In the genomic region with DNA sequence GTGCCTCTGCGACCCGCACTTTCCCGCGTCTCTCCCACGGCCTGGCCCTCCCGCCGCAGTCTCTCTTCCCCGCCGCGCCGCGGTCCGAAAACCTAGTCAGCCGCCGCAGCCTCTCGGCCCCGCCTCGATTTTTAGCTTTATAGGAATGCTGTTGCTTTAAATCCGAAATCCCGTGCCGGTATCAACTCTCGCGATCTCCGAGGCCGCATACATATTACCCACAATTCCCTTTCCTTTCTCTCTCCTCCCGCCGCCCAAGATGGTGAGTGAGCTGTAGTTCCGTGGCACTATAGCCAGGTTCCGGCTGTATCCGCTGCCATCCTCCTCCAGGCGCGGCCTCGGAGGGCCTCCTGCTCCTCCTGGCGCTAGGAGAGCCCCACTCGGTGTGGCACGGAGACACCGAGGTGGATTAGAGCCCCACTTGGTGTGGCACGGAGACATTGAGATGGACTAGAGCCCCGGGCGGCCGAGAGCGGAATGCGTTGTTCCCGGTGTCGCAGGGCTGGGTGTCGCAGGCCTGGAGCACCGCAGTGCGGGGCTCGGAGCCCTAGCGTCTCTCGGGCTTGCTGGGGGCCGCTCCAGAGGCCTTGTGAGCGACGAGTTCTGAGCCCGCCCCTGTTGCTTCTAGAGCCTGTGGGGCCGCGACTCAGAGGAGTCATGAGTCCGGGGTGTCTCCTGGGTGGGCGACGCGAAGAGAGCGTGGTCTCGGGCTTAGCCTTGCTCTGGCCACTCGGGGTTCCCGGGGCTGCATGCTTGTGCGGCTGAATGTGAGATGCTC, we compare ENCODE assay signal across 8 cellular contexts. TPM values are rescaled to one million over a fixed set of nuclear protein-coding genes. Genes with fewer than 3 reads are reported as not detected.
DNase-seq lines count a peak whose midpoint lies in the region; FAIRE-seq and TF ChIP-seq lines count a peak whose summit lies in the region.

A gene (minus strand): TSS at position 147 of the 778 bp plus-strand sequence. CDS start 1,469 bp downstream, outside the sequence.
A gene (plus strand): TSS at position 234 of the 778 bp plus-strand sequence. CDS start 26 bp downstream, at position 260.

- no peaks in the 10 kb centered on the region for H3K9me2 ChIP-seq in SK-N-SH

- H3K79me2 ChIP-seq in SK-N-SH (ENCODE audit: insufficient read depth) = peaks cover 54% of the 10 kb centered on the region

- H3K27me3 ChIP-seq in SK-N-SH (ENCODE audit: insufficient read depth) (no peaks in the 10 kb centered on the region), suprapubic skin (no peaks in the 10 kb centered on the region)

- H3K4me2 ChIP-seq in SK-N-SH = peak within 1 kb of the TSS; percentile 94

- DNase-seq in HEK293T (ENCODE audit: extremely low spot score) (peak; percentile 82), NCI-H1092 (lab: John Stamatoyannopoulos, UW) (peak; percentile 94), SK-N-SH (peak; percentile 92), globus pallidus (ENCODE audit: low spot score) (peak; percentile 94), occipital lobe (lab: John Stamatoyannopoulos, UW) (peak; percentile 81), suprapubic skin (ENCODE audit: low spot score in 2 of 2) (peak; percentile 94 to 97)
- DNase-seq in activated naive CD4-positive, alpha-beta T cell treated with anti-CD3 and anti-CD28 coated beads, Interleukin-2, amount 50 U/mL, for 16 hours = peak; percentile 92

- peak within 1 kb of the TSS; percentile 9; the same call in 1 of the 2 replicates for H2AFZ ChIP-seq in SK-N-SH (ENCODE audit: low read depth)

- TF ChIP-seq POLR2A in suprapubic skin (IDR thresholded peaks at IDR 0.05) = peak; percentile 87

- TF ChIP-seq CTCF in SK-N-SH (IDR thresholded peaks at IDR 0.05) (no peak), suprapubic skin (IDR thresholded peaks at IDR 0.05) (peak in 1 of 2 donors; percentile 15)

- TF ChIP-seq EP300 in SK-N-SH (IDR thresholded peaks at IDR 0.05; ENCODE audit: borderline replicate concordance in 1 of 2, low read depth in 1 of 2, low read length in 1 of 2) (peak in 1 of 2 experiments; percentile 38; a peak in 1 of 4 replicates), suprapubic skin (IDR thresholded peaks at IDR 0.05) (no peak)

- peak within 1 kb of the TSS; percentile 99 for H3K9ac ChIP-seq in SK-N-SH

- POLR2A ChIA-PET in HEK293T (lab: Yijun Ruan, JAX) (interaction anchor here (0.7 to 2.1 kb wide), 21 partner anchors 9 to 323 kb away, joined by 3 to 20 read pairs (median 5); a partner anchor contains a TSS), SK-N-SH (lab: Yijun Ruan, JAX) (interaction anchor here (0.7 to 1.7 kb wide), 14 partner anchors 8 to 181 kb away, joined by 3 to 16 read pairs (median 4); a partner anchor contains a TSS)

- peaks cover 43 to 70% of the 10 kb centered on the region in 2 experiments for H3K36me3 ChIP-seq in SK-N-SH (replicated peaks in 1 of 2; ENCODE audit: control insufficient read depth in 1 of 2, insufficient read depth in 2 of 2, low read length in 1 of 2)
- H3K36me3 ChIP-seq in suprapubic skin = peaks cover 63% of the 10 kb centered on the region

- WGBS in SK-N-SH (ENCODE audit: low lambda C conversion rate) = 2% methylated on average over 28 of the region's 66 CpGs
- WGBS in suprapubic skin = under 1% methylated on average over 43 of the region's 66 CpGs

- H3K27ac ChIP-seq in SK-N-SH (ENCODE audit: low read depth in 2 of 2, low read length in 1 of 2) (peak within 1 kb of the TSS; percentile 89 to 97), suprapubic skin (peak within 1 kb of the TSS; percentile 94)

- H3K4me1 ChIP-seq in SK-N-SH (ENCODE audit: control insufficient read depth in 1 of 2, insufficient read depth in 2 of 2, low read depth in 1 of 2, low read length in 1 of 2) (peaks cover 8 to 27% of the 10 kb centered on the region in 2 experiments; a peak in 2 of 4 replicates), suprapubic skin (peaks cover 41% of the 10 kb centered on the region)

- H3K4me3 ChIP-seq in SK-N-SH (ENCODE audit: low read depth in 2 of 2, low read length in 1 of 2) (peak within 1 kb of the TSS; percentile 99), suprapubic skin (peak within 1 kb of the TSS; percentile 97)

- H3F3A ChIP-seq in SK-N-SH (replicated peaks; ENCODE audit: insufficient read depth) = peaks cover 38% of the 10 kb centered on the region

- H4K20me1 ChIP-seq in SK-N-SH (ENCODE audit: insufficient read depth) = peaks cover 43% of the 10 kb centered on the region

- peak; percentile 34 for FAIRE-seq in G401.6 (lab: Jason Lieb, UNC)

- no peak for TF ChIP-seq RAD21 in SK-N-SH (IDR thresholded peaks at IDR 0.05; ENCODE audit: low read length)

- H3K9me3 ChIP-seq in SK-N-SH = no peaks in the 10 kb centered on the region
- no peaks in the 10 kb centered on the region for H3K9me3 ChIP-seq in suprapubic skin

- CTCF ChIA-PET in HEK293T (lab: Yijun Ruan, JAX) = interaction anchor here (0.6 kb wide), 1 partner anchor 155 kb away, joined by 3 read pairs; no protein-coding TSS in a partner anchor
- CTCF ChIA-PET in SK-N-SH (lab: Yijun Ruan, JAX) = interaction anchor here (0.7 to 1.7 kb wide), 4 partner anchors 8 to 1480 kb away, joined by 3 to 6 read pairs (median 4); a partner anchor contains a TSS

TF ChIP-seq in HEK293T, 16 proteins besides CTCF, POLR2A, EP300 and RAD21:
- TF ChIP-seq FOXK2 (IDR thresholded peaks at IDR 0.05) (no peak), ELF4 (IDR thresholded peaks at IDR 0.05) (peak; percentile 93), SP1 (IDR thresholded peaks at IDR 0.05) (no peak), FOXM1 (IDR thresholded peaks at IDR 0.05; ENCODE audit: borderline replicate concordance) (no peak), L3MBTL2 (conservative IDR thresholded peaks at IDR 0.05) (no peak; the same call in 1 of the 2 replicates), NFRKB (IDR thresholded peaks at IDR 0.05) (peak; percentile 92)

TF ChIP-seq in SK-N-SH, 30 proteins besides CTCF, POLR2A, EP300 and RAD21 (continues in another document):
- peak; percentile 10; the same call in 1 of the 2 replicates for TF ChIP-seq MXI1 (IDR thresholded peaks at IDR 0.05; ENCODE audit: low read depth, low read length)
- peak; percentile 35; the same call in 1 of the 2 replicates for TF ChIP-seq TCF12 (IDR thresholded peaks at IDR 0.05)
- TF ChIP-seq, protein P1, sequence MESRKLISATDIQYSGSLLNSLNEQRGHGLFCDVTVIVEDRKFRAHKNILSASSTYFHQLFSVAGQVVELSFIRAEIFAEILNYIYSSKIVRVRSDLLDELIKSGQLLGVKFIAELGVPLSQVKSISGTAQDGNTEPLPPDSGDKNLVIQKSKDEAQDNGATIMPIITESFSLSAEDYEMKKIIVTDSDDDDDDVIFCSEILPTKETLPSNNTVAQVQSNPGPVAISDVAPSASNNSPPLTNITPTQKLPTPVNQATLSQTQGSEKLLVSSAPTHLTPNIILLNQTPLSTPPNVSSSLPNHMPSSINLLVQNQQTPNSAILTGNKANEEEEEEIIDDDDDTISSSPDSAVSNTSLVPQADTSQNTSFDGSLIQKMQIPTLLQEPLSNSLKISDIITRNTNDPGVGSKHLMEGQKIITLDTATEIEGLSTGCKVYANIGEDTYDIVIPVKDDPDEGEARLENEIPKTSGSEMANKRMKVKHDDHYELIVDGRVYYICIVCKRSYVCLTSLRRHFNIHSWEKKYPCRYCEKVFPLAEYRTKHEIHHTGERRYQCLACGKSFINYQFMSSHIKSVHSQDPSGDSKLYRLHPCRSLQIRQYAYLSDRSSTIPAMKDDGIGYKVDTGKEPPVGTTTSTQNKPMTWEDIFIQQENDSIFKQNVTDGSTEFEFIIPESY (IDR thresholded peaks at IDR 0.05; ENCODE audit: borderline replicate concordance, low read depth) = peak; percentile 99
- no peak for TF ChIP-seq TEAD4 (IDR thresholded peaks at IDR 0.05; ENCODE audit: borderline replicate concordance, insufficient read depth)
- no peak for TF ChIP-seq RXRA (IDR thresholded peaks at IDR 0.05; ENCODE audit: borderline replicate concordance, low read depth)
- TF ChIP-seq, protein P2, sequence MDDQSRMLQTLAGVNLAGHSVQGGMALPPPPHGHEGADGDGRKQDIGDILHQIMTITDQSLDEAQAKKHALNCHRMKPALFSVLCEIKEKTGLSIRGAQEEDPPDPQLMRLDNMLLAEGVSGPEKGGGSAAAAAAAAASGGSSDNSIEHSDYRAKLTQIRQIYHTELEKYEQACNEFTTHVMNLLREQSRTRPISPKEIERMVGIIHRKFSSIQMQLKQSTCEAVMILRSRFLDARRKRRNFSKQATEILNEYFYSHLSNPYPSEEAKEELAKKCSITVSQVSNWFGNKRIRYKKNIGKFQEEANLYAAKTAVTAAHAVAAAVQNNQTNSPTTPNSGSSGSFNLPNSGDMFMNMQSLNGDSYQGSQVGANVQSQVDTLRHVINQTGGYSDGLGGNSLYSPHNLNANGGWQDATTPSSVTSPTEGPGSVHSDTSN (IDR thresholded peaks at IDR 0.05) = peak; percentile 15; the same call in 1 of the 2 replicates
- no peak for TF ChIP-seq JUND (IDR thresholded peaks at IDR 0.05)
- no peak for TF ChIP-seq FOXM1 (IDR thresholded peaks at IDR 0.05; ENCODE audit: low read depth)
- TF ChIP-seq, protein P3, sequence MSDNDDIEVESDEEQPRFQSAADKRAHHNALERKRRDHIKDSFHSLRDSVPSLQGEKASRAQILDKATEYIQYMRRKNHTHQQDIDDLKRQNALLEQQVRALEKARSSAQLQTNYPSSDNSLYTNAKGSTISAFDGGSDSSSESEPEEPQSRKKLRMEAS (IDR thresholded peaks at IDR 0.05; ENCODE audit: low read depth) = peak; percentile 88
- peak; percentile 93 for TF ChIP-seq YY1 (IDR thresholded peaks at IDR 0.05; ENCODE audit: low read depth)
- TF ChIP-seq RCOR1 (IDR thresholded peaks at IDR 0.05; ENCODE audit: low read length) = no peak; the same call in 1 of the 2 replicates
- TF ChIP-seq GABPA (IDR thresholded peaks at IDR 0.05; ENCODE audit: low read depth) = peak; percentile 53
- no peak for TF ChIP-seq NRF1 (IDR thresholded peaks at IDR 0.05; ENCODE audit: low read depth, low read length)
- TF ChIP-seq EZH2phosphoT487 (IDR thresholded peaks at IDR 0.05; ENCODE audit: borderline replicate concordance, low read depth) = no peak
- TF ChIP-seq SMC3 (IDR thresholded peaks at IDR 0.05; ENCODE audit: low read depth, low read length) = no peak

RNA-seq across cellular contexts. Expression of the first gene that starts in this region (rescaled TPM):
- 23.0 and 27.9 TPM in 2 replicates for polyA plus RNA-seq in SK-N-SH (2012; rRNA removed)
- polyA plus RNA-seq in SK-N-SH (2012; cell fraction: cytosol; rRNA removed) = 9.9 and 15.3 TPM in 2 replicates
- polyA plus RNA-seq in SK-N-SH (2012; cell fraction: nucleus; rRNA removed) = 62.6 and 75.5 TPM in 2 replicates
- total RNA-seq in occipital lobe (17.9 TPM), suprapubic skin (10 to 100 TPM; 11.5 to 27.4 (median 18.8) TPM)

RNA-seq across cellular contexts. Expression of the second gene that starts in this region (rescaled TPM):
- 3,936 and 4,121 TPM in 2 replicates for polyA plus RNA-seq in SK-N-SH (2012; rRNA removed)
- 3,968 and 4,002 TPM in 2 replicates for polyA plus RNA-seq in SK-N-SH (2012; cell fraction: cytosol; rRNA removed)
- 1,782 and 2,085 TPM in 2 replicates for polyA plus RNA-seq in SK-N-SH (2012; cell fraction: nucleus; rRNA removed)
- total RNA-seq in occipital lobe (1,058 TPM), suprapubic skin (1,000 to 10,000 TPM; 1,468 to 3,048 (median 2,531) TPM)

Comparison
In these comparisons a context has a peak if more than half of its experiments do, and no peak if none do; other contexts are left out.
1. Peak in every context shown above with its lines: DNase-seq, H3K4me3 ChIP-seq and H3K27ac ChIP-seq.